1 cellular context compared by ENCODE assay signal in the genomic region with DNA sequence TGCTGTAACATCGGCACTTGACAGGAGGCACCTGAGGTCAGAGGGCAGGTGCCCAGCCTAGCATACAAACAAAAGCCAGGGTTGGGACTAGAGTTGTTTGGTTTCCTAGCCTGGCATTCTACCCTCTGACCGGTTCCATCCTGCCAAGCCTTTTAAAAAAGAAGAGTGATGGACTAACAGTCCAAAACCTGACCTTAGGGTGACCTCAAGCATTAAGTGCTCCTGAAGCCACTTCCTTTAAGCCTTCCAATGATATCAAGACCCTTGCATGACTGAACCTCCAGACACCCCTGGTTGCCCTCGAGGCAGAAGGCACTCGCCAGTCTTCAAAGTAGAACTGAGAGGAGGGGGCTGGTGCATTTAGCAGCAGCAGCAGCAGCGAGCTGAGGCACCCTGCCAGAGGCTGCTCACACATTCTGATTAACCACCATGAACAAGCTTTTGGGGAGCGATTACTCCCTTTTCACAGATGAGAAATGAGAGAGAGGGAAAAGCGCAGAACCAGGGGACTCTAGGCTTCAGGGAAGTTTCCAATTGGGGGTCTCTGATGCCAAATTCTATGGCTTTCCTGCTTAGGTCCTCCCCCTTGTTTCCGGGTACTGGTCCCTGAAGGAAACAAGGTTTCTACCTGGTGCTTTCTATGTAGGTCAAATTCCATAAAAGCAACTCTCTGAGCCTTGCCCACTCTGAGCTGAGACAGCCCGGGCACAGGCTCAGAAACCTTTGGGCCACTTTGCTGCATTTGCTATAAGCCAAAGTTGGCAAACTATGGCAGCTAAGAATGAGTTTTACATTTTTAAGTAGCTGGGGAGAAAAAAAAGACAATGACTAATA.
TF ChIP-seq lines count a peak whose summit lies in the region.

No MANE protein-coding gene starts in this region.

TF ChIP-seq in K562, 482 proteins besides CTCF, POLR2A, EP300 and RAD21 (continued from another document and continues in another):
- TF ChIP-seq ZNF592 (IDR thresholded peaks at IDR 0.05) (peak; percentile 75), ADNP (tag; IDR thresholded peaks at IDR 0.05) (no peak), ZNF143 (CRISPR knock-in tag; IDR thresholded peaks at IDR 0.05) (no peak), NFE2 (IDR thresholded peaks at IDR 0.05; ENCODE audit: low read depth) (peak; percentile 48; the same call in 1 of the 2 replicates), CC2D1A (IDR thresholded peaks at IDR 0.05) (peak; percentile 38; the same call in 1 of the 2 replicates), CREM (IDR thresholded peaks at IDR 0.05; ENCODE audit: low read depth) (peak; percentile 46), TEAD4 (IDR thresholded peaks at IDR 0.05; ENCODE audit: low read length) (peak; percentile 89), TEAD4 (CRISPR knock-in tag; IDR thresholded peaks at IDR 0.05; ENCODE audit: borderline replicate concordance) (no peak), MAX (CRISPR knock-in tag; IDR thresholded peaks at IDR 0.05) (peak; percentile 37; the same call in 1 of the 2 replicates), ZNF77 (CRISPR knock-in tag; IDR thresholded peaks at IDR 0.05) (no peak), TRIM24 (IDR thresholded peaks at IDR 0.05) (peak in 1 of 2 experiments; percentile 65; a peak in 1 of 4 replicates), TEAD2 (tag; IDR thresholded peaks at IDR 0.05) (0 out of 2 replicates have a peak, but pooled peaks have one; percentile 38), PML (IDR thresholded peaks at IDR 0.05; ENCODE audit: low read length) (peak; percentile 68), HDAC2 (IDR thresholded peaks at IDR 0.05) (0 out of 2 replicates have a peak, but pooled peaks have one; percentile 19), MBD2 (IDR thresholded peaks at IDR 0.05; ENCODE audit: borderline replicate concordance, low read depth) (0 out of 2 replicates have a peak, but pooled peaks have one; percentile 25), TAF15 (IDR thresholded peaks at IDR 0.05; ENCODE audit: low read depth, low read length) (no peak), SMARCE1 (IDR thresholded peaks at IDR 0.05) (peak; percentile 51; the same call in 1 of the 2 replicates), PPARD (CRISPR knock-in tag; IDR thresholded peaks at IDR 0.05) (no peak), SMAD1 (IDR thresholded peaks at IDR 0.05; ENCODE audit: low read depth, low read length, partially characterized antibody) (peak; percentile 32), RBM34 (IDR thresholded peaks at IDR 0.05; ENCODE audit: borderline replicate concordance, insufficient read depth, low read length) (no peak), TAL1 (IDR thresholded peaks at IDR 0.05) (peak; percentile 83), PKNOX1 (IDR thresholded peaks at IDR 0.05) (peak; percentile 37; the same call in 1 of the 2 replicates), E2F6 (IDR thresholded peaks at IDR 0.05; ENCODE audit: borderline replicate concordance in 1 of 2, extremely low read depth in 1 of 2, insufficient read depth in 1 of 2, insufficient read length in 1 of 2, low read depth in 1 of 2, low read length in 1 of 2, poor library complexity in 1 of 2, severe bottlenecking in 1 of 2) (no peak), NEUROD1 (IDR thresholded peaks at IDR 0.05; ENCODE audit: borderline replicate concordance, low read depth, low read length, partially characterized antibody) (peak; percentile 51), KLF1 (tag; IDR thresholded peaks at IDR 0.05) (0 out of 2 replicates have a peak, but pooled peaks have one; percentile 35), CBFA2T3 (IDR thresholded peaks at IDR 0.05) (peak; percentile 97), ELF2 (CRISPR knock-in tag; IDR thresholded peaks at IDR 0.05) (peak; percentile 32; the same call in 1 of the 2 replicates), E2F3 (CRISPR knock-in tag; IDR thresholded peaks at IDR 0.05) (no peak), DPF2 (IDR thresholded peaks at IDR 0.05) (peak; percentile 85), CBX3 (IDR thresholded peaks at IDR 0.05; ENCODE audit: borderline replicate concordance in 1 of 2, low read length in 2 of 2) (0 out of 3 replicates have a peak, but pooled peaks of 1 of the 2 experiments have one; percentile 16), GATA2 (CRISPR knock-in tag; IDR thresholded peaks at IDR 0.05) (peak; percentile 40; the same call in 1 of the 2 replicates), ATF7 (IDR thresholded peaks at IDR 0.05) (0 out of 2 replicates have a peak, but pooled peaks have one; percentile 20), NBN (IDR thresholded peaks at IDR 0.05; ENCODE audit: low read depth) (no peak), SP2 (IDR thresholded peaks at IDR 0.05; ENCODE audit: extremely low read depth, low read depth, low read length, poor library complexity, severe bottlenecking) (no peak), BCOR (IDR thresholded peaks at IDR 0.05) (no peak; the same call in 1 of the 2 replicates), NFATC3 (IDR thresholded peaks at IDR 0.05) (0 out of 2 replicates have a peak, but pooled peaks have one; percentile 31), ATF1 (CRISPR knock-in tag; IDR thresholded peaks at IDR 0.05) (no peak), ATF1 (tag; IDR thresholded peaks at IDR 0.05) (peak; percentile 27; the same call in 1 of the 2 replicates), CCNT2 (IDR thresholded peaks at IDR 0.05; ENCODE audit: borderline replicate concordance, extremely low read depth, insufficient read length, low read depth, low read length) (no peak), ZNF24 (IDR thresholded peaks at IDR 0.05) (peak; percentile 51), ZNF644 (tag; IDR thresholded peaks at IDR 0.05; ENCODE audit: low read depth) (no peak)
- TF ChIP-seq, protein P1, sequence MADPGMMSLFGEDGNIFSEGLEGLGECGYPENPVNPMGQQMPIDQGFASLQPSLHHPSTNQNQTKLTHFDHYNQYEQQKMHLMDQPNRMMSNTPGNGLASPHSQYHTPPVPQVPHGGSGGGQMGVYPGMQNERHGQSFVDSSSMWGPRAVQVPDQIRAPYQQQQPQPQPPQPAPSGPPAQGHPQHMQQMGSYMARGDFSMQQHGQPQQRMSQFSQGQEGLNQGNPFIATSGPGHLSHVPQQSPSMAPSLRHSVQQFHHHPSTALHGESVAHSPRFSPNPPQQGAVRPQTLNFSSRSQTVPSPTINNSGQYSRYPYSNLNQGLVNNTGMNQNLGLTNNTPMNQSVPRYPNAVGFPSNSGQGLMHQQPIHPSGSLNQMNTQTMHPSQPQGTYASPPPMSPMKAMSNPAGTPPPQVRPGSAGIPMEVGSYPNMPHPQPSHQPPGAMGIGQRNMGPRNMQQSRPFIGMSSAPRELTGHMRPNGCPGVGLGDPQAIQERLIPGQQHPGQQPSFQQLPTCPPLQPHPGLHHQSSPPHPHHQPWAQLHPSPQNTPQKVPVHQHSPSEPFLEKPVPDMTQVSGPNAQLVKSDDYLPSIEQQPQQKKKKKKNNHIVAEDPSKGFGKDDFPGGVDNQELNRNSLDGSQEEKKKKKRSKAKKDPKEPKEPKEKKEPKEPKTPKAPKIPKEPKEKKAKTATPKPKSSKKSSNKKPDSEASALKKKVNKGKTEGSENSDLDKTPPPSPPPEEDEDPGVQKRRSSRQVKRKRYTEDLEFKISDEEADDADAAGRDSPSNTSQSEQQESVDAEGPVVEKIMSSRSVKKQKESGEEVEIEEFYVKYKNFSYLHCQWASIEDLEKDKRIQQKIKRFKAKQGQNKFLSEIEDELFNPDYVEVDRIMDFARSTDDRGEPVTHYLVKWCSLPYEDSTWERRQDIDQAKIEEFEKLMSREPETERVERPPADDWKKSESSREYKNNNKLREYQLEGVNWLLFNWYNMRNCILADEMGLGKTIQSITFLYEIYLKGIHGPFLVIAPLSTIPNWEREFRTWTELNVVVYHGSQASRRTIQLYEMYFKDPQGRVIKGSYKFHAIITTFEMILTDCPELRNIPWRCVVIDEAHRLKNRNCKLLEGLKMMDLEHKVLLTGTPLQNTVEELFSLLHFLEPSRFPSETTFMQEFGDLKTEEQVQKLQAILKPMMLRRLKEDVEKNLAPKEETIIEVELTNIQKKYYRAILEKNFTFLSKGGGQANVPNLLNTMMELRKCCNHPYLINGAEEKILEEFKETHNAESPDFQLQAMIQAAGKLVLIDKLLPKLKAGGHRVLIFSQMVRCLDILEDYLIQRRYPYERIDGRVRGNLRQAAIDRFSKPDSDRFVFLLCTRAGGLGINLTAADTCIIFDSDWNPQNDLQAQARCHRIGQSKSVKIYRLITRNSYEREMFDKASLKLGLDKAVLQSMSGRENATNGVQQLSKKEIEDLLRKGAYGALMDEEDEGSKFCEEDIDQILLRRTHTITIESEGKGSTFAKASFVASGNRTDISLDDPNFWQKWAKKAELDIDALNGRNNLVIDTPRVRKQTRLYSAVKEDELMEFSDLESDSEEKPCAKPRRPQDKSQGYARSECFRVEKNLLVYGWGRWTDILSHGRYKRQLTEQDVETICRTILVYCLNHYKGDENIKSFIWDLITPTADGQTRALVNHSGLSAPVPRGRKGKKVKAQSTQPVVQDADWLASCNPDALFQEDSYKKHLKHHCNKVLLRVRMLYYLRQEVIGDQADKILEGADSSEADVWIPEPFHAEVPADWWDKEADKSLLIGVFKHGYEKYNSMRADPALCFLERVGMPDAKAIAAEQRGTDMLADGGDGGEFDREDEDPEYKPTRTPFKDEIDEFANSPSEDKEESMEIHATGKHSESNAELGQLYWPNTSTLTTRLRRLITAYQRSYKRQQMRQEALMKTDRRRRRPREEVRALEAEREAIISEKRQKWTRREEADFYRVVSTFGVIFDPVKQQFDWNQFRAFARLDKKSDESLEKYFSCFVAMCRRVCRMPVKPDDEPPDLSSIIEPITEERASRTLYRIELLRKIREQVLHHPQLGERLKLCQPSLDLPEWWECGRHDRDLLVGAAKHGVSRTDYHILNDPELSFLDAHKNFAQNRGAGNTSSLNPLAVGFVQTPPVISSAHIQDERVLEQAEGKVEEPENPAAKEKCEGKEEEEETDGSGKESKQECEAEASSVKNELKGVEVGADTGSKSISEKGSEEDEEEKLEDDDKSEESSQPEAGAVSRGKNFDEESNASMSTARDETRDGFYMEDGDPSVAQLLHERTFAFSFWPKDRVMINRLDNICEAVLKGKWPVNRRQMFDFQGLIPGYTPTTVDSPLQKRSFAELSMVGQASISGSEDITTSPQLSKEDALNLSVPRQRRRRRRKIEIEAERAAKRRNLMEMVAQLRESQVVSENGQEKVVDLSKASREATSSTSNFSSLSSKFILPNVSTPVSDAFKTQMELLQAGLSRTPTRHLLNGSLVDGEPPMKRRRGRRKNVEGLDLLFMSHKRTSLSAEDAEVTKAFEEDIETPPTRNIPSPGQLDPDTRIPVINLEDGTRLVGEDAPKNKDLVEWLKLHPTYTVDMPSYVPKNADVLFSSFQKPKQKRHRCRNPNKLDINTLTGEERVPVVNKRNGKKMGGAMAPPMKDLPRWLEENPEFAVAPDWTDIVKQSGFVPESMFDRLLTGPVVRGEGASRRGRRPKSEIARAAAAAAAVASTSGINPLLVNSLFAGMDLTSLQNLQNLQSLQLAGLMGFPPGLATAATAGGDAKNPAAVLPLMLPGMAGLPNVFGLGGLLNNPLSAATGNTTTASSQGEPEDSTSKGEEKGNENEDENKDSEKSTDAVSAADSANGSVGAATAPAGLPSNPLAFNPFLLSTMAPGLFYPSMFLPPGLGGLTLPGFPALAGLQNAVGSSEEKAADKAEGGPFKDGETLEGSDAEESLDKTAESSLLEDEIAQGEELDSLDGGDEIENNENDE (IDR thresholded peaks at IDR 0.05; ENCODE audit: low read depth, low read length) = no peak
- TF ChIP-seq, protein P2, sequence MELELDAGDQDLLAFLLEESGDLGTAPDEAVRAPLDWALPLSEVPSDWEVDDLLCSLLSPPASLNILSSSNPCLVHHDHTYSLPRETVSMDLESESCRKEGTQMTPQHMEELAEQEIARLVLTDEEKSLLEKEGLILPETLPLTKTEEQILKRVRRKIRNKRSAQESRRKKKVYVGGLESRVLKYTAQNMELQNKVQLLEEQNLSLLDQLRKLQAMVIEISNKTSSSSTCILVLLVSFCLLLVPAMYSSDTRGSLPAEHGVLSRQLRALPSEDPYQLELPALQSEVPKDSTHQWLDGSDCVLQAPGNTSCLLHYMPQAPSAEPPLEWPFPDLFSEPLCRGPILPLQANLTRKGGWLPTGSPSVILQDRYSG (tag; conservative IDR thresholded peaks at IDR 0.05; ENCODE audit: low read depth) = peak; percentile 25; the same call in 1 of the 2 replicates
